ENCODE assay signal across 16 cellular contexts in the genomic region with DNA sequence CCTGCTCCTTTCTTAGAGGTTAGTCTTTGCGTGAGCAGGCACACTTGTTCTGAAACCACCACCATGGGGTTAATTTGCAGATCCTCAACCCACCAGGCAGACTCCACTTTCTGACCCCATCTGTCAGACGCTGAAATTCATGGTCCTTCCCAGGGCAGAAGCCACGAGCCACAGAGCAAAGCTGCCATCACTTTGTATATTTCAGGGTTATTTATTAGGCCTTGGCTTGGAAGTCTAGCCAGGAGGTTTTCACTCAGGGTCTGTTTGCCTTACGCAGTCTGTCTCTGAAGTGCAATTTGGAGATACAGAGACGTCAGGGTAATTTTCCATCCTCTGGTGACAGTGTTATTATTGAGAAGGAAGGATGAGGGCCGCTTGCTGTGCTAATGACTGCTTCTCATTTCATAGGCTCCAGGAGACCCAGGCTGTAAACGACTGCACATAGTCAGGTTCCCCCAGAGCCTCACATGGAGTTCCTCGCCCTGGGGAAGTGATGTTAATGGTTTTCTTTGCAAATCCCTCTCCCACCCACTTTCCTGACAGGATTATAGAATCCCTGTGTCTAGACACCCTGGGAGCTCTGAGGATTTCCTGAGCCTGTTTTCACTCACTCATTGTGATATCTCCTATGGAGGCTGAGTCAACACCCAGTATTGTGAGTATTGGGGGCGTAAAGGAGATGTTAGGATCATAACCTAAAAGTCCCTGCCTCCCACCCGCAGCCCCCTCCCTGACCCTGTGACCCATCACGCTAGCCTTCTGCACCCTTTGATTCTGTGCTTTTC.
A peak's percentile ranks its signal among the peaks of the same experiment; 100 is the strongest.
DNase-seq lines count a peak whose midpoint lies in the region; TF ChIP-seq lines count a peak whose summit lies in the region.
"Had no signal": no experiment of that assay in that cellular context is flagged by ENCODE, and none has a peak within 500 bp of the region (broad histone marks: within the 10 kb centered on the region; RNA-seq: fewer than 3 reads in every experiment).

No MANE protein-coding gene starts in this region.

- TF ChIP-seq POLR2A in esophagus muscularis mucosa (IDR thresholded peaks at IDR 0.05; ENCODE audit: low read depth): no peak

- no peaks in the 10 kb centered on the region for H3K9me2 ChIP-seq in MM.1S (replicated peaks; ENCODE audit: insufficient read depth, low read length)
- no peaks in the 10 kb centered on the region for H3K9me2 ChIP-seq in SK-N-SH

- peak overlapping the region; percentile 21 for H3K27ac Mint-ChIP-seq in progenitor cell of endocrine pancreas
- H3K27ac Mint-ChIP-seq in activated CD4-positive, alpha-beta memory T cell treated with anti-CD3 and anti-CD28 coated beads for 36 hours: no peak overlapping the region
- H3K27ac Mint-ChIP-seq: activated CD4-positive, alpha-beta memory T cell treated with anti-CD3 and anti-CD28 coated beads, Interleukin-2, amount 10 ng/mL, durations not matched to agents 7 days and 5 days had no signal

- H3K36me3 ChIP-seq in HEK293 (ENCODE audit: control insufficient read depth in 2 of 2, insufficient read depth in 1 of 2, low read length in 2 of 2) (no peaks in the 10 kb centered on the region), esophagus muscularis mucosa (no peaks in the 10 kb centered on the region), MM.1S (replicated peaks; ENCODE audit: insufficient read depth, low read length) (no peaks in the 10 kb centered on the region), SK-N-SH (replicated peaks in 1 of 2; ENCODE audit: control insufficient read depth in 1 of 2, insufficient read depth in 2 of 2, low read length in 1 of 2) (no peaks in the 10 kb centered on the region)
- H3K36me3 ChIP-seq: gastroesophageal sphincter, prostate gland, SJCRH30, tibial artery had no signal

- H3K27me3 ChIP-seq in esophagus muscularis mucosa: peaks cover 0 to 16% (median 0%) of the 10 kb centered on the region in 4 donors
- H3K27me3 ChIP-seq in MM.1S (replicated peaks; ENCODE audit: insufficient read depth, low read length): no peaks in the 10 kb centered on the region
- no peaks in the 10 kb centered on the region for H3K27me3 ChIP-seq in SK-N-SH (ENCODE audit: insufficient read depth)
- H3K27me3 ChIP-seq: SJCRH30, tibial artery had no signal

- H3K4me3 ChIP-seq in HEK293 (ENCODE audit: low read depth, low read length) (no peak overlapping the region), esophagus muscularis mucosa (no peak overlapping the region), MM.1S (ENCODE audit: low read length) (no peak overlapping the region), SK-N-SH (ENCODE audit: low read depth in 2 of 2, low read length in 1 of 2) (no peak overlapping the region)
- H3K4me3 ChIP-seq: gastroesophageal sphincter, mucosa of descending colon, prostate gland, SJCRH30, tibial artery had no signal

- H3K4me1 ChIP-seq in HEK293 (ENCODE audit: control insufficient read depth, insufficient read depth, low read length) (no peaks in the 10 kb centered on the region), esophagus muscularis mucosa (no peaks in the 10 kb centered on the region), MM.1S (ENCODE audit: low read length) (no peaks in the 10 kb centered on the region), SK-N-SH (ENCODE audit: control insufficient read depth in 1 of 2, insufficient read depth in 2 of 2, low read depth in 1 of 2, low read length in 1 of 2) (peaks cover 0 to 18% of the 10 kb centered on the region in 2 experiments; a peak in 1 of 4 replicates)
- H3K4me1 ChIP-seq: gastroesophageal sphincter, prostate gland had no signal

- no peak overlapping the region for H3K9ac ChIP-seq in MM.1S (ENCODE audit: low read length)
- no peak overlapping the region for H3K9ac ChIP-seq in SK-N-SH

- no peaks in the 10 kb centered on the region for H3K79me2 ChIP-seq in MM.1S (ENCODE audit: low read length)
- H3K79me2 ChIP-seq in SK-N-SH (ENCODE audit: insufficient read depth): no peaks in the 10 kb centered on the region

- peaks cover 10% of the 10 kb centered on the region for H3K27me3 Mint-ChIP-seq in progenitor cell of endocrine pancreas
- H3K27me3 Mint-ChIP-seq in activated CD4-positive, alpha-beta memory T cell treated with anti-CD3 and anti-CD28 coated beads for 36 hours: peaks cover 11% of the 10 kb centered on the region

- no peak for TF ChIP-seq RAD21 in SK-N-SH (IDR thresholded peaks at IDR 0.05; ENCODE audit: low read length)

- H2AFZ ChIP-seq in MM.1S (ENCODE audit: low read length) (no peak overlapping the region), SK-N-SH (ENCODE audit: low read depth) (no peak overlapping the region)

- no peak overlapping the region for H3K27ac ChIP-seq in HEK293 (ENCODE audit: extremely low read depth, low read depth, low read length)
- no peak overlapping the region for H3K27ac ChIP-seq in esophagus muscularis mucosa (replicated peaks in 1 of 4)
- no peak overlapping the region for H3K27ac ChIP-seq in MM.1S (ENCODE audit: low read length)
- H3K27ac ChIP-seq in SK-N-SH (ENCODE audit: low read depth in 2 of 2, low read length in 1 of 2): no peak overlapping the region
- H3K27ac ChIP-seq: gastroesophageal sphincter, prostate gland, SJCRH30, tibial artery had no signal

- H3K9me3 ChIP-seq in HEK293 (ENCODE audit: control insufficient read depth, insufficient read depth, low read depth, low read length) (no peaks in the 10 kb centered on the region), esophagus muscularis mucosa (no peaks in the 10 kb centered on the region), MM.1S (replicated peaks; ENCODE audit: insufficient read depth, low read length) (no peaks in the 10 kb centered on the region), SK-N-SH (no peaks in the 10 kb centered on the region)
- H3K9me3 ChIP-seq: gastroesophageal sphincter, mucosa of descending colon, prostate gland, SJCRH30, tibial artery had no signal

- WGBS in esophagus muscularis mucosa: 30% methylated on average over 11 of the region's 11 CpGs
- WGBS in SK-N-SH (ENCODE audit: low lambda C conversion rate): 64% methylated on average over 11 of the region's 11 CpGs

- H3K36me3 Mint-ChIP-seq in progenitor cell of endocrine pancreas (ENCODE audit: insufficient read depth): no peaks in the 10 kb centered on the region
- H3K36me3 Mint-ChIP-seq in activated CD4-positive, alpha-beta memory T cell treated with anti-CD3 and anti-CD28 coated beads for 36 hours: no peaks in the 10 kb centered on the region

- intact Hi-C loops in esophagus muscularis mucosa (cut with DNase I): no loop called here
- intact Hi-C loops in activated CD4-positive, alpha-beta memory T cell treated with anti-CD3 and anti-CD28 coated beads for 36 hours (cut with micrococcal nuclease): loop anchor here (10.0 kb wide), 1 partner anchor 268 kb away; the partner anchor contains the start of gene ABCC12

- H4K20me1 ChIP-seq in MM.1S (ENCODE audit: insufficient read depth, low read length) (no peaks in the 10 kb centered on the region), SK-N-SH (ENCODE audit: insufficient read depth) (no peaks in the 10 kb centered on the region)

- peaks cover 22% of the 10 kb centered on the region for H3K4me1 Mint-ChIP-seq in progenitor cell of endocrine pancreas (ENCODE audit: low read depth)
- no peaks in the 10 kb centered on the region for H3K4me1 Mint-ChIP-seq in activated CD4-positive, alpha-beta memory T cell treated with anti-CD3 and anti-CD28 coated beads for 36 hours (ENCODE audit: low read depth)
- H3K4me1 Mint-ChIP-seq: activated CD4-positive, alpha-beta memory T cell treated with anti-CD3 and anti-CD28 coated beads, Interleukin-2, amount 10 ng/mL, durations not matched to agents 7 days and 5 days had no signal

- POLR2A ChIA-PET in HEK293 (lab: Yijun Ruan, JAX): no interaction called here
- POLR2A ChIA-PET in SK-N-SH (lab: Yijun Ruan, JAX): no interaction called here
- POLR2A ChIA-PET in activated CD4-positive, alpha-beta memory T cell treated with anti-CD3 and anti-CD28 coated beads for 36 hours (lab: Charles Lee): no interaction called here

- CTCF ChIA-PET in HEK293 (lab: Yijun Ruan, JAX) (interaction anchor here (0.6 kb wide), 2 partner anchors 13 to 46 kb away, joined by 3 read pairs; no protein-coding TSS in a partner anchor), SK-N-SH (lab: Yijun Ruan, JAX) (interaction anchor here (0.6 kb wide), 1 partner anchor 289 kb away, joined by 3 read pairs; no protein-coding TSS in a partner anchor)
- CTCF ChIA-PET in activated CD4-positive, alpha-beta memory T cell treated with anti-CD3 and anti-CD28 coated beads for 36 hours (lab: Charles Lee): no interaction called here

- no peak overlapping the region for H3K4me3 Mint-ChIP-seq in progenitor cell of endocrine pancreas (ENCODE audit: low read depth)
- no peak overlapping the region for H3K4me3 Mint-ChIP-seq in activated CD4-positive, alpha-beta memory T cell treated with anti-CD3 and anti-CD28 coated beads for 36 hours
- H3K4me3 Mint-ChIP-seq: activated CD4-positive, alpha-beta memory T cell treated with anti-CD3 and anti-CD28 coated beads, Interleukin-2, amount 10 ng/mL, durations not matched to agents 7 days and 5 days had no signal

- TF ChIP-seq EP300 in esophagus muscularis mucosa (IDR thresholded peaks at IDR 0.05) (no peak), SK-N-SH (IDR thresholded peaks at IDR 0.05; ENCODE audit: borderline replicate concordance in 1 of 2, low read depth in 1 of 2, low read length in 1 of 2) (no peak)

- peak; percentile 61 for DNase-seq in NCI-H226
- DNase-seq in esophagus muscularis mucosa (ENCODE audit: extremely low spot score): peak; percentile 80
- no peak for DNase-seq in progenitor cell of endocrine pancreas (ENCODE audit: low spot score, unreplicated experiment)
- no peak for DNase-seq in MM.1S
- DNase-seq in SK-N-SH: no peak
- no peak for DNase-seq in NCI-H2029 (lab: John Stamatoyannopoulos, UW)
- DNase-seq in activated CD4-positive, alpha-beta memory T cell treated with anti-CD3 and anti-CD28 coated beads for 36 hours: no peak
- DNase-seq: activated CD4-positive, alpha-beta memory T cell treated with anti-CD3 and anti-CD28 coated beads, Interleukin-2, amount 10 ng/mL, durations not matched to agents 7 days and 5 days; activated gamma-delta T cell treated with Interleukin-2 at 50 U/mL for 16 hours; mucosa of descending colon; NCI-H1105; tibial artery had no signal

- H3F3A ChIP-seq in MM.1S (ENCODE audit: insufficient read depth, low read length): no peaks in the 10 kb centered on the region
- no peaks in the 10 kb centered on the region for H3F3A ChIP-seq in SK-N-SH (replicated peaks; ENCODE audit: insufficient read depth)

- no peak for TF ChIP-seq CTCF in HEK293 (tag by site-specific recombination; IDR thresholded peaks at IDR 0.05)
- TF ChIP-seq CTCF in esophagus muscularis mucosa (IDR thresholded peaks at IDR 0.05): no peak
- TF ChIP-seq CTCF in progenitor cell of endocrine pancreas (IDR thresholded peaks at IDR 0.05; ENCODE audit: unreplicated experiment): no peak
- TF ChIP-seq CTCF in MM.1S (IDR thresholded peaks at IDR 0.05; ENCODE audit: low read length): no peak
- no peak for TF ChIP-seq CTCF in SK-N-SH (IDR thresholded peaks at IDR 0.05)

- H3K9me3 Mint-ChIP-seq in progenitor cell of endocrine pancreas (ENCODE audit: low read depth): no peaks in the 10 kb centered on the region
- no peaks in the 10 kb centered on the region for H3K9me3 Mint-ChIP-seq in activated CD4-positive, alpha-beta memory T cell treated with anti-CD3 and anti-CD28 coated beads for 36 hours
- H3K9me3 Mint-ChIP-seq: activated CD4-positive, alpha-beta memory T cell treated with anti-CD3 and anti-CD28 coated beads, Interleukin-2, amount 10 ng/mL, durations not matched to agents 7 days and 5 days had no signal

- H3K4me2 ChIP-seq in MM.1S (ENCODE audit: low read depth, low read length): no peak overlapping the region
- H3K4me2 ChIP-seq in SK-N-SH: no peak overlapping the region

Comparison
In these comparisons a context has a peak if more than half of its experiments do, and no peak if none do; other contexts are left out.
1. DNase-seq: peak in NCI-H226 (single experiment) and esophagus muscularis mucosa (single experiment); none in progenitor cell of endocrine pancreas (single experiment), MM.1S (single experiment), SK-N-SH (single experiment), NCI-H2029 (single experiment) and activated CD4-positive, alpha-beta memory T cell treated with anti-CD3 and anti-CD28 coated beads for 36 hours (single experiment).